21 cellular contexts compared by ENCODE assay signal in genomic region chr5:132017316-132017715, GRCh38. TPM values are rescaled to one million over a fixed set of nuclear protein-coding genes. Genes with fewer than 3 reads are reported as not detected.
"Had no signal": no experiment of that assay in that cellular context is flagged by ENCODE, and none has a peak within 500 bp of the region (broad histone marks: within the 10 kb centered on the region; RNA-seq: fewer than 3 reads in every experiment).

No MANE protein-coding gene starts in this region.

- DNase-seq: activated CD4-positive, alpha-beta memory T cell treated with anti-CD3 and anti-CD28 coated beads for 36 hours; activated CD8-positive, alpha-beta memory T cell treated with anti-CD3 and anti-CD28 coated beads, Interleukin-2, amount 10 ng/mL, durations not matched to agents 7 days and 5 days; activated T-cell treated with anti-CD3 and anti-CD28 coated beads, Interleukin-2, amount 50 U/mL, for 4 hours; amniotic stem cell; caudate nucleus; midbrain; ovary; stimulated activated CD4-positive, alpha-beta T cell treated with anti-CD3 and anti-CD28 coated beads, Interleukin-1b, Interleukin-23, amount 100 ng/mL, for 48 hours; SW 1271; T-helper 9 cell had no signal

- H3K4me3 Mint-ChIP-seq: activated CD4-positive, alpha-beta memory T cell treated with anti-CD3 and anti-CD28 coated beads for 36 hours; activated CD8-positive, alpha-beta memory T cell treated with anti-CD3 and anti-CD28 coated beads, Interleukin-2, amount 10 ng/mL, durations not matched to agents 7 days and 5 days; activated naive CD8-positive, alpha-beta T cell; activated T-cell treated with anti-CD3 and anti-CD28 coated beads, Interleukin-2, amount 50 U/mL, for 4 hours; neural progenitor cell had no signal

- H3K27me3 ChIP-seq: colonic mucosa, ovary had no signal

- H3K4me2 ChIP-seq: neural progenitor cell had no signal

- H3K4me3 ChIP-seq: colonic mucosa, esophagus muscularis mucosa, neural progenitor cell, ovary, tibial nerve had no signal

- H3K27ac ChIP-seq: colonic mucosa, esophagus muscularis mucosa, neural progenitor cell, ovary, tibial nerve had no signal

- H3K36me3 Mint-ChIP-seq: activated CD4-positive, alpha-beta memory T cell treated with anti-CD3 and anti-CD28 coated beads for 36 hours; activated CD8-positive, alpha-beta memory T cell treated with anti-CD3 and anti-CD28 coated beads, Interleukin-2, amount 10 ng/mL, durations not matched to agents 7 days and 5 days; activated naive CD8-positive, alpha-beta T cell; neural progenitor cell had no signal

- H2AFZ ChIP-seq: neural progenitor cell had no signal

- H3K4me1 ChIP-seq: colonic mucosa, neural progenitor cell, tibial nerve had no signal

- H3K36me3 ChIP-seq: colonic mucosa, esophagus muscularis mucosa, neural progenitor cell, ovary, tibial nerve had no signal

- H3K27ac Mint-ChIP-seq: activated CD4-positive, alpha-beta memory T cell treated with anti-CD3 and anti-CD28 coated beads for 36 hours; activated CD8-positive, alpha-beta memory T cell treated with anti-CD3 and anti-CD28 coated beads, Interleukin-2, amount 10 ng/mL, durations not matched to agents 7 days and 5 days; activated naive CD8-positive, alpha-beta T cell; neural progenitor cell had no signal

- H3K9me3 Mint-ChIP-seq: activated CD4-positive, alpha-beta memory T cell treated with anti-CD3 and anti-CD28 coated beads for 36 hours; activated T-cell treated with anti-CD3 and anti-CD28 coated beads, Interleukin-2, amount 50 U/mL, for 4 hours; neural progenitor cell had no signal

- H3K9me3 ChIP-seq: colonic mucosa, esophagus muscularis mucosa, ovary, tibial nerve had no signal

RNA-seq across cellular contexts. Expression of gene ACSL6, which starts 5.9 kb away (rescaled TPM):
- total RNA-seq: pulmonary artery endothelial cell had no signal

RNA-seq across cellular contexts. Expression of gene IL3, which starts 43.1 kb away (rescaled TPM):
- total RNA-seq: esophagus muscularis mucosa, left lobe of liver, lung microvascular endothelial cell, myocyte, ovary, pulmonary artery endothelial cell, sciatic nerve, tibial nerve had no signal
- polyA plus RNA-seq: keratinocyte, ovary had no signal

RNA-seq across cellular contexts. Expression of gene CSF2, which starts 56.3 kb away (rescaled TPM):
- total RNA-seq: esophagus muscularis mucosa, left lobe of liver, myocyte, pulmonary artery endothelial cell, sciatic nerve, tibial nerve had no signal
- polyA plus RNA-seq: ovary had no signal
